Comparison of ENCODE assay signal across 13 cellular contexts in genomic region chr1:83499998-83500397, GRCh38.
A peak's percentile ranks its signal among the peaks of the same experiment; 100 is the strongest.
DNase-seq lines count a peak whose midpoint lies in the region; ATAC-seq and TF ChIP-seq lines count a peak whose summit lies in the region.
"Had no signal": no experiment of that assay in that cellular context is flagged by ENCODE, and none has a peak within 500 bp of the region (broad histone marks: within the 10 kb centered on the region; RNA-seq: fewer than 3 reads in every experiment).

No MANE protein-coding gene starts in this region.

- H3K4me3 Mint-ChIP-seq in natural killer cell treated with Interleukin-12 subunit alpha and Interleukin-12 subunit beta and Interleukin-15 and Interleukin-18, amount 100 ng/mL, for 72 hours = no peak overlapping the region
- H3K4me3 Mint-ChIP-seq: activated CD8-positive, alpha-beta T cell treated with anti-CD3 and anti-CD28 coated beads for 36 hours; CD4-positive, CD25-positive, alpha-beta regulatory T cell had no signal

- no peak overlapping the region for H3K27ac ChIP-seq in WERI-Rb-1
- H3K27ac ChIP-seq: SJSA1 had no signal

- peaks cover 11% of the 10 kb centered on the region for H3K36me3 Mint-ChIP-seq in natural killer cell treated with Interleukin-12 subunit alpha and Interleukin-12 subunit beta and Interleukin-15 and Interleukin-18, amount 100 ng/mL, for 72 hours
- H3K36me3 Mint-ChIP-seq: CD4-positive, CD25-positive, alpha-beta regulatory T cell had no signal

- H3K4me1 Mint-ChIP-seq in natural killer cell treated with Interleukin-12 subunit alpha and Interleukin-12 subunit beta and Interleukin-15 and Interleukin-18, amount 100 ng/mL, for 72 hours (ENCODE audit: low read depth in 2 of 2) = no peaks in the 10 kb centered on the region

- DNase-seq in WERI-Rb-1 (peak; percentile 19), T1000 (lab: John Stamatoyannopoulos, UW) (no peak), NCI-H446 treated with DMSO at 0.1 percent for 48 hours (lab: John Stamatoyannopoulos, UW) (no peak), NCI-H2029 (lab: John Stamatoyannopoulos, UW) (no peak)
- DNase-seq in natural killer cell treated with Interleukin-12 subunit alpha and Interleukin-12 subunit beta and Interleukin-15 and Interleukin-18, amount 100 ng/mL, for 72 hours (ENCODE audit: low spot score) = no peak
- DNase-seq: activated CD8-positive, alpha-beta T cell treated with anti-CD3 and anti-CD28 coated beads for 36 hours; CD4-positive, CD25-positive, alpha-beta regulatory T cell; KG1; NCI-H226 had no signal

- TF ChIP-seq CTCF in WERI-Rb-1 (IDR thresholded peaks at IDR 0.05; ENCODE audit: low read depth, low read length) = no peak

- peak; percentile 60 for ATAC-seq in GM18511 (IDR thresholded peaks at IDR 0.05; ENCODE audit: unreplicated experiment)
- peak; percentile 53 for ATAC-seq in GM21367 (IDR thresholded peaks at IDR 0.05; ENCODE audit: unreplicated experiment)
- ATAC-seq in HG03039 (IDR thresholded peaks at IDR 0.05; ENCODE audit: unreplicated experiment) = peak; percentile 47
- ATAC-seq in natural killer cell treated with Interleukin-12 subunit alpha and Interleukin-12 subunit beta and Interleukin-15 and Interleukin-18, amount 100 ng/mL, for 72 hours = no peak
- ATAC-seq: activated CD8-positive, alpha-beta T cell treated with anti-CD3 and anti-CD28 coated beads for 36 hours had no signal

- H3K9me3 ChIP-seq in WERI-Rb-1 (ENCODE audit: severe bottlenecking) = no peaks in the 10 kb centered on the region
- H3K9me3 ChIP-seq: SJSA1 had no signal

- H3K27me3 Mint-ChIP-seq in natural killer cell treated with Interleukin-12 subunit alpha and Interleukin-12 subunit beta and Interleukin-15 and Interleukin-18, amount 100 ng/mL, for 72 hours = no peaks in the 10 kb centered on the region
- H3K27me3 Mint-ChIP-seq: activated CD8-positive, alpha-beta T cell treated with anti-CD3 and anti-CD28 coated beads for 36 hours had no signal

- H3K9me3 Mint-ChIP-seq in natural killer cell treated with Interleukin-12 subunit alpha and Interleukin-12 subunit beta and Interleukin-15 and Interleukin-18, amount 100 ng/mL, for 72 hours = peaks cover 19% of the 10 kb centered on the region

- no peak overlapping the region for H3K4me3 ChIP-seq in WERI-Rb-1 (ENCODE audit: low read depth, low read length)
- H3K4me3 ChIP-seq: SJSA1 had no signal

- H3K27ac Mint-ChIP-seq in natural killer cell treated with Interleukin-12 subunit alpha and Interleukin-12 subunit beta and Interleukin-15 and Interleukin-18, amount 100 ng/mL, for 72 hours = no peak overlapping the region

- no peaks in the 10 kb centered on the region for H3K36me3 ChIP-seq in WERI-Rb-1
- H3K36me3 ChIP-seq: SJSA1 had no signal

- no peaks in the 10 kb centered on the region for H3K27me3 ChIP-seq in WERI-Rb-1 (ENCODE audit: insufficient read depth, low read depth, severe bottlenecking)
- H3K27me3 ChIP-seq: SJSA1 had no signal

Comparison
In these comparisons a context has a peak if more than half of its experiments do, and no peak if none do; other contexts are left out.
1. ATAC-seq: peak in GM18511 (single experiment), GM21367 (single experiment) and HG03039 (single experiment); none in natural killer cell treated with Interleukin-12 subunit alpha and Interleukin-12 subunit beta and Interleukin-15 and Interleukin-18, amount 100 ng/mL, for 72 hours (0 of 2).